In the genomic region with DNA sequence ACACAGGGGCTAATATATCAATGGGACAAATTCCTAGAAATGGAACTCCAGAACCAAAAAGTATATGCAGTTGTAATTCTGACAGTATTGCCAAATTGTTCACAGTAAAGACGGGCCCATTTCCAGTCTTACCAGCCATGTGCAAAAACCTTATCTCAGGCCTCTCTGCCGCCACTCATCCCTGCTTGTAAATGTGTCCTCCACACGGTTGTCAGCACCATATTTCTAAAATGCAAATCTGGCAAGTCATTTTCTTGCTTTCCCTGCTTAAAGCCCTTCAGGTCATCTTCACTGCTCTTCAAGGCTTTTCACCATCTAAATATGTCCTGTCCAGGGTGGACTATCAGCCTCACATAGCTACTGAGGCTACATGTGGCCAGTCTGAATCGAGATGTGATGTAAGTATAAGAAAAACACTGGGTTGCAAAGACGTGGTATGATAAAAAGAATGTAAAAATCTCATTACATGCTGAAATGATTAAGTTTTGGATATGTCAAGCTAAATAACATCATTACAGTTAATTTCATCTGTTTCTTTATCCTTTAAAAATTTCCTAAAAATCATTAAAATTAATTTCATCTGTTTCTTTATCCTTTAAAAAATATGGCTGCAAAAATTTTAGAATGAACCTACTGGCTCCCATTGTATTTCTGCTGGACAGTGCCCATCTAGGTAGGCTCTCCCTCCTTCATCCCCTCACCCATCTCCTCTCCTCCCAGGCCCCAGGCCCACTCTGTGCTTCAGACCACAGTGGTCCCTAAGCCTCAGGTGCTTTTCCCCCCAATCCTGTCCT, we compare ENCODE assay signal across 8 cellular contexts. TPM values are rescaled to one million over a fixed set of nuclear protein-coding genes. Genes with fewer than 3 reads are reported as not detected.
DNase-seq lines count a peak whose midpoint lies in the region; ATAC-seq and TF ChIP-seq lines count a peak whose summit lies in the region.

No MANE protein-coding gene starts in this region.

- H3K27me3 ChIP-seq in lower lobe of right lung (ENCODE audit: low read depth), result no peaks in the 10 kb centered on the region
- no peaks in the 10 kb centered on the region for H3K27me3 ChIP-seq in upper lobe of right lung

- in situ Hi-C loops in astrocyte of the spinal cord (cut with HindIII; ENCODE audit: low sequenced_read_pairs), result no loop called here

- no peak for ATAC-seq in lower lobe of right lung
- ATAC-seq in upper lobe of right lung, result no peak
- no peak for ATAC-seq in HG03095 (IDR thresholded peaks at IDR 0.05; ENCODE audit: unreplicated experiment)

- H3K4me1 ChIP-seq in lower lobe of right lung, result peaks cover 59% of the 10 kb centered on the region
- H3K4me1 ChIP-seq in upper lobe of right lung, result peaks cover 24% of the 10 kb centered on the region

- CTCF ChIA-PET in activated naive CD4-positive, alpha-beta T cell treated with anti-CD3 and anti-CD28 coated beads for 36 hours (lab: Charles Lee), result interaction anchor here (1.0 to 7.6 kb wide), 4 partner anchors 16 to 116 kb away, joined by 3 to 165 read pairs (median 4); a partner anchor contains a TSS

- peak overlapping the region; percentile 93 for H3K27ac Mint-ChIP-seq in activated naive CD4-positive, alpha-beta T cell treated with anti-CD3 and anti-CD28 coated beads for 36 hours

- peaks cover 36% of the 10 kb centered on the region for H3K36me3 Mint-ChIP-seq in activated naive CD4-positive, alpha-beta T cell treated with anti-CD3 and anti-CD28 coated beads for 36 hours (ENCODE audit: low read depth)

- peaks cover 48% of the 10 kb centered on the region for H3K36me3 ChIP-seq in lower lobe of right lung
- H3K36me3 ChIP-seq in upper lobe of right lung, result peaks cover 43% of the 10 kb centered on the region

- H3K4me3 ChIP-seq in astrocyte of the spinal cord (ENCODE audit: low read depth, low read length) (peak overlapping the region; percentile 64), lower lobe of right lung (peak overlapping the region; percentile 73), upper lobe of right lung (peak overlapping the region; percentile 86)

- peaks cover 59% of the 10 kb centered on the region for H3K4me1 Mint-ChIP-seq in activated naive CD4-positive, alpha-beta T cell treated with anti-CD3 and anti-CD28 coated beads for 36 hours (ENCODE audit: low read depth)

- H3K4me3 Mint-ChIP-seq in activated naive CD4-positive, alpha-beta T cell treated with anti-CD3 and anti-CD28 coated beads for 36 hours, result peak overlapping the region; percentile 87

- no peaks in the 10 kb centered on the region for H3K27me3 Mint-ChIP-seq in activated naive CD4-positive, alpha-beta T cell treated with anti-CD3 and anti-CD28 coated beads for 36 hours (ENCODE audit: low read depth)

- no peak for DNase-seq in activated naive CD4-positive, alpha-beta T cell treated with anti-CD3 and anti-CD28 coated beads for 36 hours
- DNase-seq in activated naive CD4-positive, alpha-beta T cell treated with Interleukin-2 at 50 U/mL for 16 hours, result no peak
- DNase-seq in astrocyte of the spinal cord (ENCODE audit: low read depth, low spot score) (no peak), lower lobe of right lung (no peak), upper lobe of right lung (no peak), NCI-H187 (lab: John Stamatoyannopoulos, UW) (no peak), dermis blood vessel endothelial cell (no peak)

- H3K9me3 ChIP-seq in lower lobe of right lung (no peaks in the 10 kb centered on the region), upper lobe of right lung (no peaks in the 10 kb centered on the region)

- TF ChIP-seq CTCF in astrocyte of the spinal cord (IDR thresholded peaks at IDR 0.05; ENCODE audit: low read depth, low read length) (no peak), lower lobe of right lung (IDR thresholded peaks at IDR 0.05) (no peak), upper lobe of right lung (IDR thresholded peaks at IDR 0.05) (no peak)

- intact Hi-C loops in activated naive CD4-positive, alpha-beta T cell treated with anti-CD3 and anti-CD28 coated beads for 36 hours (cut with micrococcal nuclease), result loop anchor here (1.0 to 10.0 kb wide), 4 partner anchors 179 to 642 kb away; a partner anchor contains a TSS
- intact Hi-C loops in lower lobe of right lung (cut with DNase I), result loop anchor here (10.0 kb wide), 1 partner anchor 112 kb away; no protein-coding TSS in a partner anchor
- intact Hi-C loops in upper lobe of right lung (cut with DNase I), result loop anchor here (5.0 kb wide), 1 partner anchor 114 kb away; no protein-coding TSS in a partner anchor

- peak overlapping the region; percentile 98 for H3K27ac ChIP-seq in lower lobe of right lung
- H3K27ac ChIP-seq in upper lobe of right lung, result peak overlapping the region; percentile 98

- no peaks in the 10 kb centered on the region for H3K9me3 Mint-ChIP-seq in activated naive CD4-positive, alpha-beta T cell treated with anti-CD3 and anti-CD28 coated beads for 36 hours

RNA-seq across cellular contexts. Expression of a gene that starts 1.0 kb away (rescaled TPM):
- total RNA-seq in activated naive CD4-positive, alpha-beta T cell treated with anti-CD3 and anti-CD28 coated beads for 36 hours, result 10 to 100 TPM; 20.4 to 21.1 TPM
- total RNA-seq in lower lobe of right lung (90.4 TPM), upper lobe of right lung (70.8 TPM), dermis blood vessel endothelial cell (23.0 and 23.4 TPM in 2 replicates)

RNA-seq across cellular contexts. Expression of a gene that starts 1.0 kb away (rescaled TPM):
- 10 to 100 TPM; 22.3 to 24.5 TPM for total RNA-seq in activated naive CD4-positive, alpha-beta T cell treated with anti-CD3 and anti-CD28 coated beads for 36 hours
- total RNA-seq in lower lobe of right lung, result 82.2 TPM
- 67.5 TPM for total RNA-seq in upper lobe of right lung
- total RNA-seq in dermis blood vessel endothelial cell, result 23.8 and 36.4 TPM in 2 replicates

RNA-seq across cellular contexts. Expression of a gene that starts 14.3 kb away (rescaled TPM):
- total RNA-seq in activated naive CD4-positive, alpha-beta T cell treated with anti-CD3 and anti-CD28 coated beads for 36 hours, result 1 to 10 TPM; 3.6 to 5.1 TPM
- total RNA-seq in lower lobe of right lung, result 11.4 TPM
- total RNA-seq in upper lobe of right lung, result 9.7 TPM
- 0.17 and 0.47 TPM in 2 replicates for total RNA-seq in dermis blood vessel endothelial cell

RNA-seq across cellular contexts. Expression of a gene that starts 48.4 kb away (rescaled TPM):
- 10 to 100 TPM; 45.6 to 45.8 TPM for total RNA-seq in activated naive CD4-positive, alpha-beta T cell treated with anti-CD3 and anti-CD28 coated beads for 36 hours
- total RNA-seq in lower lobe of right lung (54.5 TPM), upper lobe of right lung (60.4 TPM), dermis blood vessel endothelial cell (36.4 and 63.3 TPM in 2 replicates)
